In genomic region chr13:101343128-101343787, GRCh38 we compare ENCODE assay signal across 32 cellular contexts.
DNase-seq lines count a peak whose midpoint lies in the region; ATAC-seq, FAIRE-seq and TF ChIP-seq lines count a peak whose summit lies in the region.
"Had no signal": no experiment of that assay in that cellular context is flagged by ENCODE, and none has a peak within 500 bp of the region (broad histone marks: within the 10 kb centered on the region; RNA-seq: fewer than 3 reads in every experiment).

No MANE protein-coding gene starts in this region.

- CTCF ChIA-PET in endothelial cell of umbilical vein (lab: Charles Lee), result interaction anchor here (0.9 to 2.3 kb wide), 3 partner anchors 9 to 199 kb away, joined by 3 to 10 read pairs (median 5); no protein-coding TSS in a partner anchor

- H3K4me3 ChIP-seq in endothelial cell of umbilical vein (replicated peaks in 1 of 3; ENCODE audit: insufficient read depth in 1 of 3, low read depth in 1 of 3, low read length in 3 of 3), result no peak overlapping the region
- H3K4me3 ChIP-seq in skeletal muscle satellite cell (ENCODE audit: low read length), result no peak overlapping the region
- H3K4me3 ChIP-seq in hepatocyte, result no peak overlapping the region
- H3K4me3 ChIP-seq: A549, colonic mucosa, left ventricle myocardium inferior, Peyer's patch, tibial nerve had no signal

- H3K9ac ChIP-seq in endothelial cell of umbilical vein (replicated peaks; ENCODE audit: extremely low read depth, insufficient read depth, low read length) (no peak overlapping the region), skeletal muscle satellite cell (ENCODE audit: low read depth, low read length) (no peak overlapping the region)

- no TSS peak for BruUV-seq in endothelial cell of umbilical vein (replicated peaks; lab: Mats Ljungman, UMichigan)

- no peak for TF ChIP-seq POLR2A in endothelial cell of umbilical vein (IDR thresholded peaks at IDR 0.05; ENCODE audit: low read depth, low read length)

- no peaks in the 10 kb centered on the region for H3K9me2 ChIP-seq in hepatocyte (replicated peaks; ENCODE audit: insufficient read depth)

- H3K79me2 ChIP-seq in endothelial cell of umbilical vein (ENCODE audit: control insufficient read depth, insufficient read depth, low read length) (no peaks in the 10 kb centered on the region), hepatocyte (no peaks in the 10 kb centered on the region)

- no peaks in the 10 kb centered on the region for H3K27me3 ChIP-seq in endothelial cell of umbilical vein (ENCODE audit: control insufficient read depth in 2 of 2, insufficient read depth in 2 of 2, low read length in 2 of 2)
- no peaks in the 10 kb centered on the region for H3K27me3 ChIP-seq in skeletal muscle satellite cell (ENCODE audit: control insufficient read depth, insufficient read depth, low read length)
- H3K27me3 ChIP-seq in hepatocyte, result no peaks in the 10 kb centered on the region
- H3K27me3 ChIP-seq: colonic mucosa, Peyer's patch, tibial nerve had no signal

- no peaks in the 10 kb centered on the region for H3K36me3 ChIP-seq in endothelial cell of umbilical vein (ENCODE audit: control insufficient read depth in 2 of 2, extremely low read depth in 1 of 2, insufficient read depth in 2 of 2, low read length in 2 of 2)
- no peaks in the 10 kb centered on the region for H3K36me3 ChIP-seq in skeletal muscle satellite cell (ENCODE audit: insufficient read depth, low read length)
- no peaks in the 10 kb centered on the region for H3K36me3 ChIP-seq in hepatocyte (replicated peaks; ENCODE audit: insufficient read depth, low read depth)
- H3K36me3 ChIP-seq: colonic mucosa, left ventricle myocardium inferior, Peyer's patch, tibial nerve had no signal

- H3K4me2 ChIP-seq in endothelial cell of umbilical vein (ENCODE audit: insufficient read depth, low read length) (peak overlapping the region; percentile 75), skeletal muscle satellite cell (ENCODE audit: low read length) (peak overlapping the region; percentile 20), hepatocyte (no peak overlapping the region)
- H3K4me2 ChIP-seq: A549 had no signal

- H4K20me1 ChIP-seq in endothelial cell of umbilical vein (replicated peaks; ENCODE audit: control insufficient read depth, extremely low read depth, insufficient read depth, low read length) (no peaks in the 10 kb centered on the region), hepatocyte (ENCODE audit: insufficient read depth, poor library complexity, severe bottlenecking) (no peaks in the 10 kb centered on the region)

- 57% methylated on average over 5 of the region's 5 CpGs for WGBS in hepatocyte (ENCODE audit: low lambda C conversion rate, missing lambda C conversion rate)

- DNase-seq in SIG-M5 treated with dmso at 0.1 percent for 504 hours (lab: John Stamatoyannopoulos, UW; ENCODE audit: unreplicated experiment) (peak; percentile 14), SIG-M5 (lab: John Stamatoyannopoulos, UW) (no peak), NCI-H82 (lab: John Stamatoyannopoulos, UW) (peak; percentile 90), endothelial cell of umbilical vein (ENCODE audit: low read depth, low spot score) (peak; percentile 40), sciatic nerve (ENCODE audit: low spot score) (no peak), hepatocyte (ENCODE audit: low spot score) (no peak)
- DNase-seq: activated CD4-positive, alpha-beta T cell treated with anti-CD3 and anti-CD28 coated beads for 36 hours; anterior cingulate cortex; CD4-positive, alpha-beta memory T cell; colonic mucosa; DMS 273 treated with DMSO at 0.1 percent for 48 hours; effector CD8-positive, alpha-beta T cell; H7; Kasumi-1; left ventricle myocardium inferior; mesenchymal stem cell; NCI-H1092 treated with DMSO at 0.1 percent for 48 hours; NCI-H1930; NCI-H524 treated with DMSO at 0.1 percent for 48 hours; Peyer's patch; SHP77; stimulated activated CD4-positive, alpha-beta T cell treated with anti-CD3 and anti-CD28 coated beads, Interleukin-12 subunit alpha, Interleukin-12 subunit beta, amount 100 ng/mL, for 4 hours had no signal

- FAIRE-seq in endothelial cell of umbilical vein (lab: Jason Lieb, UNC), result peak; percentile 78
- FAIRE-seq: A549, GM12892, islet of Langerhans had no signal

- H2AFZ ChIP-seq in endothelial cell of umbilical vein (ENCODE audit: low read depth, low read length), result no peak overlapping the region
- H2AFZ ChIP-seq in hepatocyte, result no peak overlapping the region

- no peaks in the 10 kb centered on the region for H3K9me1 ChIP-seq in endothelial cell of umbilical vein (replicated peaks; ENCODE audit: control insufficient read depth, extremely low read depth, insufficient read depth, low read length)

- no peak for TF ChIP-seq CTCF in endothelial cell of umbilical vein (IDR thresholded peaks at IDR 0.05; ENCODE audit: extremely low read depth in 1 of 2, insufficient read depth in 1 of 2, low read depth in 1 of 2, low read length in 2 of 2)
- no peak for TF ChIP-seq CTCF in hepatocyte (IDR thresholded peaks at IDR 0.05; ENCODE audit: poor library complexity)

- dilution Hi-C loops in endothelial cell of umbilical vein (cut with MboI; ENCODE audit: extremely low pct_ligation_motif_present, low sequenced_read_pairs), result no loop called here

- peaks cover 4% of the 10 kb centered on the region for H3K9me3 ChIP-seq in endothelial cell of umbilical vein (replicated peaks; ENCODE audit: control insufficient read depth, insufficient read depth, low read length)
- H3K9me3 ChIP-seq in skeletal muscle satellite cell (replicated peaks; ENCODE audit: low read length), result no peaks in the 10 kb centered on the region
- H3K9me3 ChIP-seq in hepatocyte (ENCODE audit: low read depth), result no peaks in the 10 kb centered on the region
- H3K9me3 ChIP-seq: A549, colonic mucosa, left ventricle myocardium inferior, Peyer's patch, tibial nerve had no signal

- H3K27ac ChIP-seq in endothelial cell of umbilical vein (ENCODE audit: insufficient read depth, low read depth, low read length), result peak overlapping the region; percentile 47
- no peak overlapping the region for H3K27ac ChIP-seq in hepatocyte
- H3K27ac ChIP-seq: A549, colonic mucosa, epithelial cell of prostate, HL-60, left ventricle myocardium inferior, Peyer's patch, tibial nerve had no signal

- ATAC-seq in sciatic nerve (no peak), HG02642 (IDR thresholded peaks at IDR 0.05; ENCODE audit: poor library complexity, unreplicated experiment) (no peak)
- ATAC-seq: A549; activated CD4-positive, alpha-beta T cell treated with anti-CD3 and anti-CD28 coated beads for 36 hours; activated naive CD4-positive, alpha-beta T cell treated with anti-CD3 and anti-CD28 coated beads, Interleukin-2, amount 50 U/mL, for 72 hours; stimulated activated effector memory CD8-positive, alpha-beta T cell treated with anti-CD3 and anti-CD28 coated beads, Interleukin-12 subunit alpha, Interleukin-12 subunit beta, amount 100 ng/mL, for 72 hours had no signal

- intact Hi-C loops in endothelial cell of umbilical vein (cut with micrococcal nuclease) (loop anchor here (1.0 kb wide), 1 partner anchor 111 kb away; no protein-coding TSS in a partner anchor), sciatic nerve (cut with DNase I) (no loop called here)

- peaks cover 14% of the 10 kb centered on the region for H3K4me1 ChIP-seq in endothelial cell of umbilical vein (ENCODE audit: control insufficient read depth, extremely low read depth, insufficient read depth, low read length)
- peaks cover 57% of the 10 kb centered on the region for H3K4me1 ChIP-seq in skeletal muscle satellite cell (ENCODE audit: control insufficient read depth, insufficient read depth, low read length)
- H3K4me1 ChIP-seq in hepatocyte (ENCODE audit: insufficient read depth), result no peaks in the 10 kb centered on the region
- H3K4me1 ChIP-seq: A549, colonic mucosa, left ventricle myocardium inferior, Peyer's patch, tibial nerve had no signal

- POLR2A ChIA-PET in endothelial cell of umbilical vein (lab: Charles Lee), result no interaction called here

TF ChIP-seq in endothelial cell of umbilical vein, 7 proteins besides CTCF, POLR2A, EP300 and RAD21:
- no peak for TF ChIP-seq MYC (IDR thresholded peaks at IDR 0.05; ENCODE audit: low read depth, low read length)
- peak; percentile 34 for TF ChIP-seq POLR2AphosphoS5 (IDR thresholded peaks at IDR 0.05; ENCODE audit: insufficient read depth, low read depth, low read length)
- TF ChIP-seq FOS (IDR thresholded peaks at IDR 0.05; ENCODE audit: borderline replicate concordance, insufficient read depth, low read length), result peak; percentile 38
- no peak for TF ChIP-seq EZH2 (IDR thresholded peaks at IDR 0.05; ENCODE audit: borderline replicate concordance, low read depth, low read length, severe bottlenecking)
- TF ChIP-seq MAX (IDR thresholded peaks at IDR 0.05; ENCODE audit: insufficient read depth, insufficient read length), result no peak
- TF ChIP-seq GATA2 (IDR thresholded peaks at IDR 0.05; ENCODE audit: insufficient read depth, insufficient read length, low read depth, low read length), result peak; percentile 62
- peak; percentile 44 for TF ChIP-seq JUN (IDR thresholded peaks at IDR 0.05; ENCODE audit: borderline replicate concordance, insufficient read depth, insufficient read length, low read depth)

Comparison
In these comparisons a context has a peak if more than half of its experiments do, and no peak if none do; other contexts are left out.
1. DNase-seq: peak in SIG-M5 treated with dmso at 0.1 percent for 504 hours (single experiment), NCI-H82 (single experiment) and endothelial cell of umbilical vein (single experiment); none in SIG-M5 (single experiment), sciatic nerve (single experiment) and hepatocyte (single experiment).